ENCODE assay signal across 1 cellular context in genomic region chr4:68581382-68582338, GRCh38.
TF ChIP-seq lines count a peak whose summit lies in the region.

No MANE protein-coding gene starts in this region.

TF ChIP-seq in HepG2, 621 proteins besides CTCF, POLR2A, EP300 and RAD21 (continued from another document):
- TF ChIP-seq, protein P1, sequence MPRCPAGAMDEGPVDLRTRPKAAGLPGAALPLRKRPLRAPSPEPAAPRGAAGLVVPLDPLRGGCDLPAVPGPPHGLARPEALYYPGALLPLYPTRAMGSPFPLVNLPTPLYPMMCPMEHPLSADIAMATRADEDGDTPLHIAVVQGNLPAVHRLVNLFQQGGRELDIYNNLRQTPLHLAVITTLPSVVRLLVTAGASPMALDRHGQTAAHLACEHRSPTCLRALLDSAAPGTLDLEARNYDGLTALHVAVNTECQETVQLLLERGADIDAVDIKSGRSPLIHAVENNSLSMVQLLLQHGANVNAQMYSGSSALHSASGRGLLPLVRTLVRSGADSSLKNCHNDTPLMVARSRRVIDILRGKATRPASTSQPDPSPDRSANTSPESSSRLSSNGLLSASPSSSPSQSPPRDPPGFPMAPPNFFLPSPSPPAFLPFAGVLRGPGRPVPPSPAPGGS (CRISPR knock-in tag; IDR thresholded peaks at IDR 0.05): no peak
- TF ChIP-seq KLF15 (CRISPR knock-in tag; IDR thresholded peaks at IDR 0.05; ENCODE audit: borderline replicate concordance) (no peak), E2F1 (CRISPR knock-in tag; IDR thresholded peaks at IDR 0.05) (no peak)
